ENCODE assay signal across 8 cellular contexts in the genomic region with DNA sequence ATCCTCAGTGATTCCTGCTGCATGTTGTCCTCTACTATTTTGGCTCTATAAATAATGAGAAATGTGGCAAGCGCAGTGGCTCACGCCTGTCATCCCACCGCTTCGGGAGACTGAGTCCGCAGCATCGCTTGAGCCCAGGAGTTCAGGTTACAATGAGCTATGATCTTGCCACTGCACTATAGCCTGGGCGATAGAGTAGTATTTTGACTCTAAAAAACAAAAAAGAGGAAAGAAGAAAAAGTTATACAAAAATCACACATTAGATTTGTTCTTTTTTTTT. TPM values are rescaled to one million over a fixed set of nuclear protein-coding genes. Genes with fewer than 3 reads are reported as not detected.
DNase-seq lines count a peak whose midpoint lies in the region; ATAC-seq and TF ChIP-seq lines count a peak whose summit lies in the region.

No MANE protein-coding gene starts in this region.

- no peaks in the 10 kb centered on the region for H3K27me3 Mint-ChIP-seq in central memory CD8-positive, alpha-beta T cell
- no peaks in the 10 kb centered on the region for H3K27me3 Mint-ChIP-seq in naive thymus-derived CD4-positive, alpha-beta T cell

- H3K9me3 ChIP-seq in KOPT-K1 (ENCODE audit: insufficient read depth, low read length, poor library complexity, severe bottlenecking): peaks cover 9% of the 10 kb centered on the region
- no peaks in the 10 kb centered on the region for H3K9me3 ChIP-seq in naive thymus-derived CD4-positive, alpha-beta T cell (ENCODE audit: control insufficient read depth in 2 of 3, low read length in 3 of 3)

- H3K4me3 ChIP-seq in AG04449 (ENCODE audit: low read depth, low read length): peak overlapping the region; percentile 68
- H3K4me3 ChIP-seq in naive thymus-derived CD4-positive, alpha-beta T cell (ENCODE audit: low read length): peak overlapping the region; percentile 92

- peak overlapping the region; percentile 94 for H3K27ac Mint-ChIP-seq in central memory CD8-positive, alpha-beta T cell (ENCODE audit: low read depth)
- peak overlapping the region in 8 of 9 donors; percentile 85 to 97 (median 93) for H3K27ac Mint-ChIP-seq in naive thymus-derived CD4-positive, alpha-beta T cell

- no peaks in the 10 kb centered on the region for H3K27me3 ChIP-seq in naive thymus-derived CD4-positive, alpha-beta T cell (ENCODE audit: control insufficient read depth in 2 of 2, insufficient read depth in 2 of 2, low read length in 2 of 2)

- CTCF ChIA-PET in AG04449 (lab: Yijun Ruan, JAX): interaction anchor here (0.8 to 2.4 kb wide), 9 partner anchors 16 to 103 kb away, joined by 3 to 16 read pairs (median 7); a partner anchor contains a TSS
- CTCF ChIA-PET in naive thymus-derived CD4-positive, alpha-beta T cell (lab: Charles Lee): interaction anchor here (0.7 kb wide), 1 partner anchor 412 kb away, joined by 3 read pairs; no protein-coding TSS in a partner anchor

- TF ChIP-seq CTCF in AG04449 (IDR thresholded peaks at IDR 0.05; ENCODE audit: insufficient read depth, low read length, missing control alignments): no peak

- peak overlapping the region; percentile 89 for H3K27ac ChIP-seq in KOPT-K1 (ENCODE audit: low read depth, low read length, poor library complexity, severe bottlenecking)
- peak overlapping the region; percentile 77 for H3K27ac ChIP-seq in naive thymus-derived CD4-positive, alpha-beta T cell (ENCODE audit: low read depth, low read length)

- peak overlapping the region; percentile 97 for H3K4me3 Mint-ChIP-seq in central memory CD8-positive, alpha-beta T cell
- peak overlapping the region; percentile 83 to 99 (median 97) for H3K4me3 Mint-ChIP-seq in naive thymus-derived CD4-positive, alpha-beta T cell

- intact Hi-C loops in naive thymus-derived CD4-positive, alpha-beta T cell (cut with micrococcal nuclease): loop anchor here (1.0 to 10.0 kb wide), 10 partner anchors 19 to 1968 kb away; a partner anchor contains a TSS

- H3K9me3 Mint-ChIP-seq in central memory CD8-positive, alpha-beta T cell: no peaks in the 10 kb centered on the region
- H3K9me3 Mint-ChIP-seq in naive thymus-derived CD4-positive, alpha-beta T cell: no peaks in the 10 kb centered on the region

- ATAC-seq in central memory CD8-positive, alpha-beta T cell (replicated peaks; ENCODE audit: extremely low read depth, poor library complexity, severe bottlenecking): no peak
- no peak for ATAC-seq in naive thymus-derived CD4-positive, alpha-beta T cell
- no peak for ATAC-seq in GM21825 (IDR thresholded peaks at IDR 0.05; ENCODE audit: unreplicated experiment)
- no peak for ATAC-seq in GM21515 (IDR thresholded peaks at IDR 0.05; ENCODE audit: unreplicated experiment)

- H3K4me1 ChIP-seq in naive thymus-derived CD4-positive, alpha-beta T cell (ENCODE audit: control insufficient read depth in 2 of 2, insufficient read depth in 2 of 2, low read length in 2 of 2): peaks cover 8 to 26% of the 10 kb centered on the region in 2 donors

- peaks cover 37% of the 10 kb centered on the region for H3K4me1 Mint-ChIP-seq in central memory CD8-positive, alpha-beta T cell
- H3K4me1 Mint-ChIP-seq in naive thymus-derived CD4-positive, alpha-beta T cell: peaks cover 20 to 48% (median 39%) of the 10 kb centered on the region in 7 donors

- peaks cover 10% of the 10 kb centered on the region for H3K36me3 Mint-ChIP-seq in central memory CD8-positive, alpha-beta T cell (ENCODE audit: insufficient read depth)
- H3K36me3 Mint-ChIP-seq in naive thymus-derived CD4-positive, alpha-beta T cell: peaks cover 4 to 17% (median 6%) of the 10 kb centered on the region in 5 donors

- H3K36me3 ChIP-seq in KOPT-K1 (ENCODE audit: insufficient read depth, low read length): peaks cover 21% of the 10 kb centered on the region
- peaks cover 0 to 10% (median 10%) of the 10 kb centered on the region in 3 experiments for H3K36me3 ChIP-seq in naive thymus-derived CD4-positive, alpha-beta T cell (ENCODE audit: control insufficient read depth in 2 of 3, insufficient read depth in 3 of 3, low read length in 3 of 3)

- DNase-seq in AG04449 (ENCODE audit: low read depth, low spot score) (no peak), glomerular visceral epithelial cell (ENCODE audit: extremely low spot score) (no peak)
- no peak for DNase-seq in central memory CD8-positive, alpha-beta T cell (ENCODE audit: low spot score in 2 of 2)
- DNase-seq in naive thymus-derived CD4-positive, alpha-beta T cell: no peak
- no peak for DNase-seq in activated CD4-positive, CD25-positive, alpha-beta regulatory T cell treated with anti-CD3 and anti-CD28 coated beads, Interleukin-2, amount 50 U/mL, for 72 hours

- POLR2A ChIA-PET in AG04449 (lab: Yijun Ruan, JAX): interaction anchor here (1.3 to 1.7 kb wide), 2 partner anchors 16 to 20 kb away, joined by 3 to 19 read pairs; a partner anchor contains a TSS
- POLR2A ChIA-PET in naive thymus-derived CD4-positive, alpha-beta T cell (lab: Charles Lee): interaction anchor here (0.6 to 2.6 kb wide), 9 partner anchors 20 to 139 kb away, joined by 3 to 29 read pairs (median 3); a partner anchor contains a TSS

RNA-seq across cellular contexts. Expression of a gene that starts 0.8 kb away (rescaled TPM):
- 10 to 100 TPM; 17.8 to 38.4 (median 19.6) TPM for total RNA-seq in naive thymus-derived CD4-positive, alpha-beta T cell
- polyA plus RNA-seq in naive thymus-derived CD4-positive, alpha-beta T cell: 10 to 100 TPM in 1 of 2 donors, 1 to 10 TPM in 1; 8.3 to 21.2 TPM

RNA-seq across cellular contexts. Expression of a gene that starts 19.7 kb away (rescaled TPM):
- 10 to 100 TPM; 42.2 to 76.1 (median 58.2) TPM for total RNA-seq in naive thymus-derived CD4-positive, alpha-beta T cell
- polyA plus RNA-seq in naive thymus-derived CD4-positive, alpha-beta T cell: 10 to 100 TPM; 72.4 to 81.2 TPM

RNA-seq across cellular contexts. Expression of a gene that starts 39.8 kb away (rescaled TPM):
- total RNA-seq in naive thymus-derived CD4-positive, alpha-beta T cell: 10 to 100 TPM in 1 of 5 experiments, 1 to 10 TPM in 4; 1.8 to 48.6 (median 3.8) TPM
- under 1 TPM; 0.06 to 0.24 TPM for polyA plus RNA-seq in naive thymus-derived CD4-positive, alpha-beta T cell

RNA-seq across cellular contexts. Expression of a gene that starts 48.8 kb away (rescaled TPM):
- total RNA-seq in naive thymus-derived CD4-positive, alpha-beta T cell: 1 to 10 TPM; 2.8 to 7.4 (median 4.9) TPM
- polyA plus RNA-seq in naive thymus-derived CD4-positive, alpha-beta T cell: under 1 TPM in 1 of 2 donors, not detected in 1; 0.33 TPM

RNA-seq across cellular contexts. Expression of a gene that starts 54.7 kb away (rescaled TPM):
- total RNA-seq in naive thymus-derived CD4-positive, alpha-beta T cell: 1 to 10 TPM; 1.4 to 6.2 (median 2.9) TPM
- under 1 TPM in 1 of 2 donors, not detected in 1; 0.22 TPM for polyA plus RNA-seq in naive thymus-derived CD4-positive, alpha-beta T cell
